In the genomic region with DNA sequence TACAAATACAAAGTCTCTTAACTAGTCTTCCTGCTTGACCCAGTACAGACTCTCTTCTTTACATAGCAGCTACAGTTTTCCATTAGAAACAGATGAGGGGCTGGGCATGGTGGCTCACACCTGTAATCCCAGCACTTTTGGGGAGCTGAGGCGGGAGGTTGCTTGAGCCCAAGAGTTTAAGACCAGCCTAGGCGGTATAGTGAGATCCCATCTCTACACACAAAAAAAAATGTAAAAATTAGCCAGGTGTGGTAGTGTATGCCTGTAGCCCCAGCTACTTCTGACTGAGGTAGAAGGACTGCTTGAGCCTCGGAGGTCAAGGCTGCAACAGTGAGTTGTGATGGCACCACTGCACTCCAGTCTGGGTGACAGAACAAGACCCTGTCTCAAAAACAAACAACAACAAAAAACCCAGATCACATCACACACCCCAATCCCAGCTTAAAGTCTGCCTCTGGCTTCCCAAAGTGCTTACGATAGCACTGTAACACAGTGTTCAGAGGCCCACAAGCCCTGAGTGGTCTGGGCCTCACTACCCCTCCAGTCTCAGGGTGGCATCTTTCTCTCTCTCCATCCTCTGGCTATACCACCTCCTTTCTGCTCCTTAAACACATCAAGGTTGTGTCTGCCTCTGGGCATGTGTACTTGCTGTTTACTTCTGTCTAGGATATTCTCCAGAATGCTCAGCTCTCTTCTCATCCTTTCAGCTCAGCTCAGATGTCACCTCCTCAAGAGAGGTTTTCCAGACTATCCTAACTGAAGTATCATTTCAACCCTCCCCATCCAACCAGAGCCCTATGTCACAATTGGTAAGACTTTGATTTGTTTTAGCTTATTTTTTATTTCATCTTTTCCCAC, we compare ENCODE assay signal across 1 cellular context.
TF ChIP-seq lines count a peak whose summit lies in the region.

No MANE protein-coding gene starts in this region.

TF ChIP-seq in GM12878, 131 proteins besides CTCF, POLR2A, EP300 and RAD21:
- TF ChIP-seq STAT3 (IDR thresholded peaks at IDR 0.05; ENCODE audit: low read depth, low read length), result no peak
- 0 out of 2 replicates have a peak, but pooled peaks have one; percentile 17 for TF ChIP-seq SMAD5 (IDR thresholded peaks at IDR 0.05; ENCODE audit: low read depth)
- no peak for TF ChIP-seq TAF1 (IDR thresholded peaks at IDR 0.05; ENCODE audit: borderline replicate concordance, low read depth, low read length)
- TF ChIP-seq, protein P1, sequence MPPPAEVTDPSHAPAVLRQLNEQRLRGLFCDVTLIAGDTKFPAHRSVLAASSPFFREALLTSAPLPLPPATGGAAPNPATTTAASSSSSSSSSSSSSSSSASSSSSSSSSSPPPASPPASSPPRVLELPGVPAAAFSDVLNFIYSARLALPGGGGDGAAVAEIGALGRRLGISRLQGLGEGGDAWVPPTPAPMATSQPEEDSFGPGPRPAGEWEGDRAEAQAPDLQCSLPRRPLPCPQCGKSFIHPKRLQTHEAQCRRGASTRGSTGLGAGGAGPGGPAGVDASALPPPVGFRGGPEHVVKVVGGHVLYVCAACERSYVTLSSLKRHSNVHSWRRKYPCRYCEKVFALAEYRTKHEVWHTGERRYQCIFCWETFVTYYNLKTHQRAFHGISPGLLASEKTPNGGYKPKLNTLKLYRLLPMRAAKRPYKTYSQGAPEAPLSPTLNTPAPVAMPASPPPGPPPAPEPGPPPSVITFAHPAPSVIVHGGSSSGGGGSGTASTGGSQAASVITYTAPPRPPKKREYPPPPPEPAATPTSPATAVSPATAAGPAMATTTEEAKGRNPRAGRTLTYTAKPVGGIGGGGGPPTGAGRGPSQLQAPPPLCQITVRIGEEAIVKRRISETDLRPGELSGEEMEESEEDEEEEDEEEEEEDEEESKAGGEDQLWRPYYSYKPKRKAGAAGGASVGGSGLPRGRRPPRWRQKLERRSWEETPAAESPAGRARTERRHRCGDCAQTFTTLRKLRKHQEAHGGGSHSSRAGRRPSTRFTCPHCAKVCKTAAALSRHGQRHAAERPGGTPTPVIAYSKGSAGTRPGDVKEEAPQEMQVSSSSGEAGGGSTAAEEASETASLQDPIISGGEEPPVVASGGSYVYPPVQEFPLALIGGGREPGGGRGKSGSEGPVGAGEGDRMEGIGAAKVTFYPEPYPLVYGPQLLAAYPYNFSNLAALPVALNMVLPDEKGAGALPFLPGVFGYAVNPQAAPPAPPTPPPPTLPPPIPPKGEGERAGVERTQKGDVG (CRISPR knock-in tag; IDR thresholded peaks at IDR 0.05), result no peak
- TF ChIP-seq POLR2AphosphoS5 (IDR thresholded peaks at IDR 0.05; ENCODE audit: low read length), result peak; percentile 54; the same call in 1 of the 2 replicates
- TF ChIP-seq KLF5 (IDR thresholded peaks at IDR 0.05; ENCODE audit: partially characterized antibody), result no peak
- no peak for TF ChIP-seq HDAC2 (IDR thresholded peaks at IDR 0.05)
